Comparison of ENCODE assay signal across 20 cellular contexts in genomic region chr7:156559001-156559400, GRCh38.
"Had no signal": no experiment of that assay in that cellular context is flagged by ENCODE, and none has a peak within 500 bp of the region (broad histone marks: within the 10 kb centered on the region; RNA-seq: fewer than 3 reads in every experiment).

No MANE protein-coding gene starts in this region.

- DNase-seq: cortex of kidney; dorsolateral prefrontal cortex; effector CD8-positive, alpha-beta T cell; foreskin melanocyte; heart left ventricle; hippocampal formation; mammary epithelial cell; mucosa of descending colon; naive thymus-derived CD8-positive, alpha-beta T cell; pancreas; right lobe of liver; spleen; stimulated activated CD4-positive, alpha-beta T cell treated with anti-CD3 and anti-CD28 coated beads, Interleukin-15, amount 100 ng/mL, for 24 hours; stimulated activated CD4-positive, alpha-beta T cell treated with anti-CD3 and anti-CD28 coated beads, Interleukin-1b, Interleukin-23, amount 100 ng/mL, for 48 hours; stimulated activated CD4-positive, alpha-beta T cell treated with anti-CD3 and anti-CD28 coated beads, Interleukin-4, amount 100 ng/mL, for 24 hours; tibial artery; upper lobe of left lung had no signal

- H3K27me3 ChIP-seq: dorsolateral prefrontal cortex, heart left ventricle, pancreas, right lobe of liver, tibial artery, upper lobe of left lung, vagina had no signal

- ATAC-seq: heart left ventricle; left lobe of liver; mucosa of descending colon; naive thymus-derived CD8-positive, alpha-beta T cell; pancreas; stimulated activated memory B cell treated with anti-CD40 and anti-IgM and Interleukin-4, amounts not matched to agents 10 μg/mL and 1 μg/mL and 100 μg/mL, for 72 hours had no signal

- H3K4me3 ChIP-seq: dorsolateral prefrontal cortex, heart left ventricle, mucosa of descending colon, pancreas, right lobe of liver, spleen, tibial artery, upper lobe of left lung, vagina had no signal

- FAIRE-seq: pancreas had no signal

- H3K9me3 ChIP-seq: heart left ventricle, mucosa of descending colon, pancreas, right lobe of liver, tibial artery, upper lobe of left lung, vagina had no signal

- H3K36me3 ChIP-seq: heart left ventricle, pancreas, right lobe of liver, spleen, tibial artery, upper lobe of left lung, vagina had no signal

- H3K4me1 ChIP-seq: heart left ventricle, pancreas, right lobe of liver, spleen, tibial artery, upper lobe of left lung, vagina had no signal

- H3K27ac ChIP-seq: dorsolateral prefrontal cortex, heart left ventricle, pancreas, right lobe of liver, spleen, tibial artery, upper lobe of left lung, vagina had no signal
